ENCODE assay signal across 7 cellular contexts in genomic region chr14:61568572-61569011, GRCh38.
DNase-seq lines count a peak whose midpoint lies in the region; ATAC-seq and TF ChIP-seq lines count a peak whose summit lies in the region.

No MANE protein-coding gene starts in this region.

- H3K9me3 Mint-ChIP-seq in activated naive CD8-positive, alpha-beta T cell treated with anti-CD3 and anti-CD28 coated beads for 36 hours = peaks cover 3% of the 10 kb centered on the region

- peak overlapping the region; percentile 89 for H2AFZ ChIP-seq in OCI-LY3 (ENCODE audit: low read depth, low read length)

- H3K27ac Mint-ChIP-seq in activated naive CD8-positive, alpha-beta T cell treated with anti-CD3 and anti-CD28 coated beads for 36 hours = peak overlapping the region; percentile 85

- peaks cover 37% of the 10 kb centered on the region for H3K27me3 ChIP-seq in OCI-LY3 (ENCODE audit: low read depth, low read length)

- H3K4me3 ChIP-seq in OCI-LY3 (ENCODE audit: low read length) = peak overlapping the region; percentile 79

- peak; percentile 80 for ATAC-seq in GM18873 (IDR thresholded peaks at IDR 0.05; ENCODE audit: low FRiP score, unreplicated experiment)
- peak; percentile 76 for ATAC-seq in HG02943 (IDR thresholded peaks at IDR 0.05; ENCODE audit: low read depth, unreplicated experiment)

- peaks cover 68% of the 10 kb centered on the region for H3K4me1 Mint-ChIP-seq in activated naive CD8-positive, alpha-beta T cell treated with anti-CD3 and anti-CD28 coated beads for 36 hours

- no peaks in the 10 kb centered on the region for H3K79me2 ChIP-seq in OCI-LY3 (ENCODE audit: low read length)

- CTCF ChIA-PET in HEK293T (lab: Yijun Ruan, JAX) = no interaction called here

- H4K20me1 ChIP-seq in OCI-LY3 (ENCODE audit: insufficient read depth, low read length) = no peaks in the 10 kb centered on the region

- peak overlapping the region; percentile 56 for H3K9ac ChIP-seq in OCI-LY3 (ENCODE audit: low read length)

- peak; percentile 28; the same call in 1 of the 2 replicates for TF ChIP-seq CTCF in OCI-LY3 (IDR thresholded peaks at IDR 0.05; ENCODE audit: low read depth, low read length)

- H3K4me1 ChIP-seq in OCI-LY3 (ENCODE audit: low read length) = peaks cover 22% of the 10 kb centered on the region

- H3K36me3 Mint-ChIP-seq in activated naive CD8-positive, alpha-beta T cell treated with anti-CD3 and anti-CD28 coated beads for 36 hours = peaks cover 14% of the 10 kb centered on the region

- no peaks in the 10 kb centered on the region for H3K27me3 Mint-ChIP-seq in activated naive CD8-positive, alpha-beta T cell treated with anti-CD3 and anti-CD28 coated beads for 36 hours

- H3K4me2 ChIP-seq in OCI-LY3 (ENCODE audit: low read length) = peak overlapping the region; percentile 96

- POLR2A ChIA-PET in HEK293T (lab: Yijun Ruan, JAX) = interaction anchor here (1.0 kb wide), 1 partner anchor 9 kb away, joined by 3 read pairs; no protein-coding TSS in a partner anchor

- no peak overlapping the region for H3K27ac ChIP-seq in OCI-LY3 (ENCODE audit: low read length)

- peak overlapping the region; percentile 68 for H3K4me3 Mint-ChIP-seq in activated naive CD8-positive, alpha-beta T cell treated with anti-CD3 and anti-CD28 coated beads for 36 hours

- H3K36me3 ChIP-seq in OCI-LY3 (replicated peaks; ENCODE audit: low read depth, low read length) = no peaks in the 10 kb centered on the region

- peak; percentile 79 for DNase-seq in activated naive CD8-positive, alpha-beta T cell treated with anti-CD3 and anti-CD28 coated beads for 36 hours
- DNase-seq in iPS-NIHi7 (ENCODE audit: extremely low spot score) = peak; percentile 72
- peak; percentile 36 to 67 (median 51) for DNase-seq in stimulated activated CD4-positive, alpha-beta T cell treated with anti-CD3 and anti-CD28 coated beads, TNF-alpha, amount 100 ng/mL, for 4 hours (ENCODE audit: low read depth in 3 of 3)
- no peak for DNase-seq in HEK293T (ENCODE audit: extremely low spot score)

- H3K9me3 ChIP-seq in OCI-LY3 (ENCODE audit: insufficient read depth, low read length) = no peaks in the 10 kb centered on the region

TF ChIP-seq in HEK293T, 16 proteins besides CTCF, POLR2A, EP300 and RAD21:
- TF ChIP-seq CTBP1 (IDR thresholded peaks at IDR 0.05; ENCODE audit: borderline replicate concordance) (no peak), ARNT (IDR thresholded peaks at IDR 0.05) (no peak), L3MBTL2 (conservative IDR thresholded peaks at IDR 0.05) (no peak), TARDBP (IDR thresholded peaks at IDR 0.05) (no peak), ELF4 (IDR thresholded peaks at IDR 0.05) (no peak), HDGF (IDR thresholded peaks at IDR 0.05; ENCODE audit: borderline replicate concordance) (no peak), FOXM1 (IDR thresholded peaks at IDR 0.05; ENCODE audit: borderline replicate concordance) (no peak)
- TF ChIP-seq, protein P1, sequence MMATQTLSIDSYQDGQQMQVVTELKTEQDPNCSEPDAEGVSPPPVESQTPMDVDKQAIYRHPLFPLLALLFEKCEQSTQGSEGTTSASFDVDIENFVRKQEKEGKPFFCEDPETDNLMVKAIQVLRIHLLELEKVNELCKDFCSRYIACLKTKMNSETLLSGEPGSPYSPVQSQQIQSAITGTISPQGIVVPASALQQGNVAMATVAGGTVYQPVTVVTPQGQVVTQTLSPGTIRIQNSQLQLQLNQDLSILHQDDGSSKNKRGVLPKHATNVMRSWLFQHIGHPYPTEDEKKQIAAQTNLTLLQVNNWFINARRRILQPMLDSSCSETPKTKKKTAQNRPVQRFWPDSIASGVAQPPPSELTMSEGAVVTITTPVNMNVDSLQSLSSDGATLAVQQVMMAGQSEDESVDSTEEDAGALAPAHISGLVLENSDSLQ (IDR thresholded peaks at IDR 0.05) = no peak
